In the genomic region with DNA sequence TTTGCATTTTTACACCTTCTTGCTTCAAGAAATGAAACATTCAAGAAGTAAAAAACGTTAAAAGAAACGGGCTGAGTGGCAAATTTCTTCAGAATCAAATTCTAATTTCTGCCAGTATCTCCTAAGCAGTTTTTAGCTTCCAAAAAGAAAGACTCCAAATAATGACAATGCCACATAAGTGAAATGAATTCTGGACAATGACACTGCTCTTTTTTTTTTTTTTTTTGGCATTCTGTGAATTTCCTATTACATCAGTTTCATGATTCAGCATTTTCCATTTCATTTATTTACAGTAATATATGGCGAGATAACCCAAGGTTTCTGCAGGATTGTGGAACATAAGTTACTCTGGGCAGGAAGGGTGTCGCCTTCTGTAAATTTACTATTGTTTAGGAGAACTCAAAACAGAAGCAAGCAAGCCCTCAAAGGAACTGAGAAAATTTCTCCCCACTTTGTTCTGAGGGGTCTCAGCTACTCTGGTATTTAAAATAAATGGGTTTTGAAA, we compare ENCODE assay signal across 8 cellular contexts. TPM values are rescaled to one million over a fixed set of nuclear protein-coding genes. Genes with fewer than 3 reads are reported as not detected.
DNase-seq lines count a peak whose midpoint lies in the region; ATAC-seq, FAIRE-seq and TF ChIP-seq lines count a peak whose summit lies in the region.

No MANE protein-coding gene starts in this region.

- H3K4me1 ChIP-seq in ACC112 (ENCODE audit: control insufficient read depth, insufficient read depth, low read length, unreplicated experiment) (peaks cover 40% of the 10 kb centered on the region), GM12878 (ENCODE audit: control insufficient read depth, insufficient read depth, low read length) (peaks cover 26% of the 10 kb centered on the region), lung (ENCODE audit: control insufficient read depth in 2 of 2, insufficient read depth in 2 of 2, low read length in 2 of 2) (peaks cover 0 to 20% of the 10 kb centered on the region in 2 donors)

- H3K79me2 ChIP-seq in ACC112 (ENCODE audit: control insufficient read depth, insufficient read depth, low read length, unreplicated experiment) (peaks cover 17% of the 10 kb centered on the region), GM12878 (ENCODE audit: control insufficient read depth, insufficient read depth, low read length) (peaks cover 6% of the 10 kb centered on the region)

- peak overlapping the region; percentile 7 for H2AFZ ChIP-seq in ACC112 (ENCODE audit: low read length, unreplicated experiment)
- H2AFZ ChIP-seq in GM12878 (ENCODE audit: control insufficient read depth, low read depth, low read length) = no peak overlapping the region

- FAIRE-seq in GM12878 (lab: Jason Lieb, UNC) = no peak

- TF ChIP-seq RAD21 in GM12878 (IDR thresholded peaks at IDR 0.05; ENCODE audit: insufficient read depth, low read depth, low read length) = no peak

- H3K27me3 ChIP-seq in ACC112 (ENCODE audit: insufficient read depth, low read length) = no peaks in the 10 kb centered on the region
- peaks cover 1 to 6% of the 10 kb centered on the region in 2 experiments; a peak in 2 of 4 replicates for H3K27me3 ChIP-seq in GM12878 (replicated peaks in 1 of 2; ENCODE audit: control insufficient read depth in 2 of 2, insufficient read depth in 2 of 2, low read length in 1 of 2)
- H3K27me3 ChIP-seq in lung (ENCODE audit: control insufficient read depth, insufficient read depth) = no peaks in the 10 kb centered on the region

- no peak for TF ChIP-seq CTCF in GM12878 (IDR thresholded peaks at IDR 0.05 in 2 of 3, conservative IDR thresholded peaks at IDR 0.05 in 1 of 3; ENCODE audit: control insufficient read depth in 2 of 3, extremely low read depth in 1 of 3, insufficient read depth in 1 of 3, low read depth in 3 of 3, low read length in 3 of 3)
- TF ChIP-seq CTCF in lung (IDR thresholded peaks at IDR 0.05; ENCODE audit: control extremely low read depth, extremely low read depth) = no peak

- BruUV-seq in GM12878 (replicated peaks; lab: Mats Ljungman, UMichigan) = no TSS peak

- WGBS in GM12878 (ENCODE audit: insufficient coverage, insufficient replicate concordance, low lambda C conversion rate, missing lambda C conversion rate) = 7% methylated on average over 4 of the region's 4 CpGs
- WGBS in lung, 2 donors = 13 to 16% methylated on average over 4 of the region's 4 CpGs

- RAD21 ChIA-PET in GM12878 (lab: Charles Lee; ENCODE audit: unreplicated experiment) = interaction anchor here (0.9 to 1.5 kb wide), 2 partner anchors 15 to 52 kb away, joined by 3 to 4 read pairs; a partner anchor contains a TSS

- no peak for TF ChIP-seq EP300 in GM12878 (IDR thresholded peaks at IDR 0.05; ENCODE audit: borderline replicate concordance in 1 of 2, control insufficient read depth in 1 of 2, low read depth in 2 of 2, low read length in 2 of 2)

- no peaks in the 10 kb centered on the region for H3K36me3 ChIP-seq in ACC112 (ENCODE audit: insufficient read depth, low read length)
- no peaks in the 10 kb centered on the region for H3K36me3 ChIP-seq in GM12878 (ENCODE audit: control insufficient read depth in 2 of 2, insufficient read depth in 2 of 2, low read length in 1 of 2)
- no peaks in the 10 kb centered on the region for H3K36me3 ChIP-seq in lung (ENCODE audit: control insufficient read depth in 2 of 2, insufficient read depth in 2 of 2, low read length in 2 of 2)

- SMC1A ChIA-PET in GM12878 (lab: Charles Lee; ENCODE audit: uncharacterized antibody, unreplicated experiment) = interaction anchor here (1.0 to 1.4 kb wide), 4 partner anchors 10 to 22 kb away, joined by 3 to 6 read pairs (median 3); no protein-coding TSS in a partner anchor

- no peak for TF ChIP-seq POLR2A in GM12878 (IDR thresholded peaks at IDR 0.05; ENCODE audit: low read depth, low read length)

- DNase-seq in HEK293T (ENCODE audit: extremely low spot score) = no peak
- DNase-seq in GM12878 (ENCODE audit: low read depth, low spot score) = no peak
- DNase-seq in lung (ENCODE audit: low spot score) = no peak
- no peak for DNase-seq in globus pallidus (ENCODE audit: low spot score)

- CTCF ChIA-PET in HEK293T (lab: Yijun Ruan, JAX) (interaction anchor here (0.7 kb wide), 1 partner anchor 278 kb away, joined by 4 read pairs; no protein-coding TSS in a partner anchor), GM12878 (lab: Yijun Ruan, JAX) (interaction anchor here (0.9 kb wide), 1 partner anchor 19 kb away, joined by 3 read pairs; no protein-coding TSS in a partner anchor)

- H3K27ac ChIP-seq in ACC112 (ENCODE audit: low read depth, low read length) (peak overlapping the region; percentile 63), GM12878 (ENCODE audit: control insufficient read depth, insufficient read depth) (no peak overlapping the region), lung (ENCODE audit: low read depth in 1 of 2, low read length in 1 of 2) (peak overlapping the region in 1 of 2 donors; percentile 1)

- peak overlapping the region; percentile 79 for H3K4me3 ChIP-seq in ACC112 (ENCODE audit: low read depth, low read length)
- peak overlapping the region; percentile 77 for H3K4me3 ChIP-seq in GM12878
- H3K4me3 ChIP-seq in lung = peak overlapping the region; percentile 58

- H4K20me1 ChIP-seq in GM12878 (ENCODE audit: control insufficient read depth, insufficient read depth) = no peaks in the 10 kb centered on the region

- POLR2A ChIA-PET in HEK293T (lab: Yijun Ruan, JAX) = interaction anchor here (0.6 kb wide), 1 partner anchor 24 kb away, joined by 4 read pairs; no protein-coding TSS in a partner anchor
- POLR2A ChIA-PET in GM12878 (lab: Charles Lee) = interaction anchor here (0.7 to 1.4 kb wide), 3 partner anchors 15 to 271 kb away, joined by 3 to 4 read pairs (median 4); no protein-coding TSS in a partner anchor

- H3K4me2 ChIP-seq in GM12878 (ENCODE audit: control insufficient read depth, insufficient read depth) = peak overlapping the region; percentile 75

- in situ Hi-C loops in GM12878 (cut with MboI) = no loop called here

- ATAC-seq in GM12878 = no peak
- ATAC-seq in lung (ENCODE audit: insufficient read depth, low FRiP score) = no peak
- ATAC-seq in GM18520 (IDR thresholded peaks at IDR 0.05; ENCODE audit: unreplicated experiment) = no peak
- no peak for ATAC-seq in HG02798 (IDR thresholded peaks at IDR 0.05; ENCODE audit: poor library complexity, unreplicated experiment)
- no peak for ATAC-seq in GM18868 (IDR thresholded peaks at IDR 0.05; ENCODE audit: unreplicated experiment)

- H3K9ac ChIP-seq in GM12878 (ENCODE audit: control insufficient read depth, insufficient read depth, low read length) = no peak overlapping the region

- H3K9me3 ChIP-seq in GM12878 (replicated peaks; ENCODE audit: control insufficient read depth, insufficient read depth, low read length) = no peaks in the 10 kb centered on the region; the same call in 2 of the 3 replicates
- no peaks in the 10 kb centered on the region for H3K9me3 ChIP-seq in lung (ENCODE audit: control insufficient read depth in 2 of 2, insufficient read depth in 1 of 2, low read length in 1 of 2)

- intact Hi-C loops in GM12878 (cut with micrococcal nuclease; ENCODE audit: unreplicated experiment) = no loop called here

TF ChIP-seq in HEK293T, 16 proteins besides CTCF, POLR2A, EP300 and RAD21:
- TF ChIP-seq L3MBTL2 (conservative IDR thresholded peaks at IDR 0.05) = no peak
- 0 out of 2 replicates have a peak, but pooled peaks have one; percentile 52 for TF ChIP-seq ZNF384 (IDR thresholded peaks at IDR 0.05)

RNA-seq across cellular contexts. Expression of a gene that starts 1.3 kb away (rescaled TPM):
- total RNA-seq in GM12878 (2013; cell fraction: nucleolus; rRNA removed) = 303 and 318 TPM in 2 replicates
- total RNA-seq in GM12878 (2014; rRNA removed) = 49.5 and 56.9 TPM in 2 replicates
- total RNA-seq in GM12878 (2014; rRNA removed; fragmentation: Illumina TruSeq; extraction: Trizol) = 64.8 and 71.3 TPM in 2 replicates
- 52.0 and 54.6 TPM in 2 replicates for total RNA-seq in GM12878 (2021)
- polyA plus RNA-seq in GM12878 (2011; ENCODE audit: low read depth) = 65.9 TPM
- 43.2 and 48.5 TPM in 2 replicates for polyA plus RNA-seq in GM12878 (2011; rRNA removed)
- 18.9 and 20.7 TPM in 2 replicates for polyA plus RNA-seq in GM12878 (2011; cell fraction: cytosol; rRNA removed)
- polyA plus RNA-seq in GM12878 (2011; cell fraction: nucleus; rRNA removed) = 29.6 and 33.5 TPM in 2 replicates
- 59.5 and 76.1 TPM in 2 replicates for polyA plus RNA-seq in GM12878 (2012)
- polyA plus RNA-seq in GM12878 (2014; fragmentation: Illumina TruSeq; extraction: Trizol) = 82.2 and 100 TPM in 2 replicates
- polyA plus RNA-seq in GM12878 (2014; fragmentation: Nextera tagmentation; extraction: Ambion mirVana) = 10 to 100 TPM; 26.9 to 28.4 TPM
- 48.3 and 51.4 TPM in 2 replicates for polyA plus RNA-seq in GM12878 (2014; rRNA removed)
- polyA plus RNA-seq in GM12878 (2016; fragmentation: Nextera tagmentation; extraction: Ambion mirVana) = 10 to 100 TPM; 20.4 to 29.5 TPM
- 72.8 and 86.8 TPM in 2 replicates for polyA minus RNA-seq in GM12878 (2011; rRNA and poly(A)+ RNA removed)
- 13.0 and 18.8 TPM in 2 replicates for polyA minus RNA-seq in GM12878 (2011; cell fraction: cytosol; rRNA and poly(A)+ RNA removed)
- polyA minus RNA-seq in GM12878 (2011; cell fraction: nucleus; rRNA and poly(A)+ RNA removed) = 27.8 and 34.7 TPM in 2 replicates
- 10 to 100 TPM; 75.8 to 93.3 TPM for total RNA-seq in lung
- 10 to 100 TPM; 29.2 to 38.3 TPM for polyA plus RNA-seq in lung

RNA-seq across cellular contexts. Expression of a gene that starts 52.5 kb away (rescaled TPM):
- 3.4 and 6.1 TPM in 2 replicates for total RNA-seq in GM12878 (2013; cell fraction: nucleolus; rRNA removed)
- total RNA-seq in GM12878 (2014; rRNA removed) (19.8 and 26.9 TPM in 2 replicates), GM12878 (2014; rRNA removed; fragmentation: Illumina TruSeq; extraction: Trizol) (21.8 and 22.3 TPM in 2 replicates), GM12878 (2021) (17.3 and 18.3 TPM in 2 replicates), lung (10 to 100 TPM; 21.9 to 25.0 TPM)
- 25.9 TPM for polyA plus RNA-seq in GM12878 (2011; ENCODE audit: low read depth)
- polyA plus RNA-seq in GM12878 (2011; rRNA removed) (33.7 and 52.5 TPM in 2 replicates), GM12878 (2014; fragmentation: Illumina TruSeq; extraction: Trizol) (19.8 and 24.0 TPM in 2 replicates), GM12878 (2014; fragmentation: Nextera tagmentation; extraction: Ambion mirVana) (10 to 100 TPM; 32.5 to 32.6 TPM), GM12878 (2014; rRNA removed) (22.5 and 25.0 TPM in 2 replicates), GM12878 (2016; fragmentation: Nextera tagmentation; extraction: Ambion mirVana) (10 to 100 TPM; 35.2 to 38.0 TPM), lung (10 to 100 TPM; 28.6 to 30.7 TPM)
- 15.9 and 17.9 TPM in 2 replicates for polyA plus RNA-seq in GM12878 (2011; cell fraction: cytosol; rRNA removed)
- 7.0 and 7.9 TPM in 2 replicates for polyA plus RNA-seq in GM12878 (2011; cell fraction: nucleus; rRNA removed)
- polyA plus RNA-seq in GM12878 (2012) = 31.8 and 32.8 TPM in 2 replicates
- 3.4 and 4.9 TPM in 2 replicates for polyA minus RNA-seq in GM12878 (2011; rRNA and poly(A)+ RNA removed)
- 3.2 and 6.7 TPM in 2 replicates for polyA minus RNA-seq in GM12878 (2011; cell fraction: cytosol; rRNA and poly(A)+ RNA removed)
- polyA minus RNA-seq in GM12878 (2011; cell fraction: nucleus; rRNA and poly(A)+ RNA removed) = 1.1 and 1.5 TPM in 2 replicates
